Comparison of ENCODE assay signal across 8 cellular contexts in genomic region chr19:52296400-52296772, GRCh38. TPM values are rescaled to one million over a fixed set of nuclear protein-coding genes. Genes with fewer than 3 reads are reported as not detected.
A peak's percentile ranks its signal among the peaks of the same experiment; 100 is the strongest.
DNase-seq lines count a peak whose midpoint lies in the region; ATAC-seq and TF ChIP-seq lines count a peak whose summit lies in the region.

No MANE protein-coding gene starts in this region.

- no peak for DNase-seq in activated naive CD4-positive, alpha-beta T cell treated with anti-CD3 and anti-CD28 coated beads, Interleukin-2, amount 50 U/mL, for 16 hours
- no peak for DNase-seq in activated CD4-positive, alpha-beta memory T cell treated with anti-CD3 and anti-CD28 coated beads, Interleukin-2, amount 10 ng/mL, durations not matched to agents 7 days and 5 days
- DNase-seq in right cardiac atrium (peak in 1 of 3 donors; percentile 35), spleen (no peak)
- no peak for DNase-seq in stimulated activated CD4-positive, alpha-beta T cell treated with anti-CD3 and anti-CD28 coated beads, Interleukin-12 subunit alpha, Interleukin-12 subunit beta, amount 100 ng/mL, for 4 hours

- POLR2A ChIA-PET in activated CD4-positive, alpha-beta memory T cell treated with anti-CD3 and anti-CD28 coated beads, Interleukin-2, amount 10 ng/mL, durations not matched to agents 7 days and 5 days (lab: Charles Lee): interaction anchor here (0.8 kb wide), 1 partner anchor 27 kb away, joined by 4 read pairs; the partner anchor contains the start of gene ZNF766

- H3K4me3 ChIP-seq in right cardiac atrium (ENCODE audit: low read length) (peak overlapping the region; percentile 99), spleen (peak overlapping the region; percentile 53 to 91 (median 72))

- H3K27ac Mint-ChIP-seq in activated naive CD4-positive, alpha-beta T cell treated with anti-CD3 and anti-CD28 coated beads, Interleukin-2, amount 50 U/mL, for 24 hours: no peak overlapping the region
- H3K27ac Mint-ChIP-seq in activated CD4-positive, alpha-beta memory T cell treated with anti-CD3 and anti-CD28 coated beads, Interleukin-2, amount 10 ng/mL, durations not matched to agents 7 days and 5 days: peak overlapping the region; percentile 67

- H3K9me3 Mint-ChIP-seq in activated naive CD4-positive, alpha-beta T cell treated with anti-CD3 and anti-CD28 coated beads, Interleukin-2, amount 50 U/mL, for 24 hours: peaks cover 23% of the 10 kb centered on the region
- H3K9me3 Mint-ChIP-seq in activated CD4-positive, alpha-beta memory T cell treated with anti-CD3 and anti-CD28 coated beads, Interleukin-2, amount 10 ng/mL, durations not matched to agents 7 days and 5 days: peaks cover 53% of the 10 kb centered on the region

- peak overlapping the region; percentile 82 for H3K4me3 Mint-ChIP-seq in activated naive CD4-positive, alpha-beta T cell treated with anti-CD3 and anti-CD28 coated beads, Interleukin-2, amount 50 U/mL, for 24 hours
- peak overlapping the region; percentile 91 for H3K4me3 Mint-ChIP-seq in activated CD4-positive, alpha-beta memory T cell treated with anti-CD3 and anti-CD28 coated beads, Interleukin-2, amount 10 ng/mL, durations not matched to agents 7 days and 5 days

- H3K9me3 ChIP-seq in right cardiac atrium (ENCODE audit: control insufficient read depth, low read length) (no peaks in the 10 kb centered on the region), spleen (peaks cover 0 to 71% (median 50%) of the 10 kb centered on the region in 8 donors)

- intact Hi-C loops in right cardiac atrium (cut with DNase I): no loop called here
- intact Hi-C loops in spleen (cut with DNase I; ENCODE audit: low total_unique reads): no loop called here

- peaks cover 19% of the 10 kb centered on the region for H3K4me1 Mint-ChIP-seq in activated naive CD4-positive, alpha-beta T cell treated with anti-CD3 and anti-CD28 coated beads, Interleukin-2, amount 50 U/mL, for 24 hours
- H3K4me1 Mint-ChIP-seq in activated CD4-positive, alpha-beta memory T cell treated with anti-CD3 and anti-CD28 coated beads, Interleukin-2, amount 10 ng/mL, durations not matched to agents 7 days and 5 days: peaks cover 18% of the 10 kb centered on the region

- TF ChIP-seq POLR2A in spleen (IDR thresholded peaks at IDR 0.05): no peak

- peaks cover 3% of the 10 kb centered on the region for H3K4me1 ChIP-seq in right cardiac atrium (ENCODE audit: control insufficient read depth, insufficient read depth, low read length)
- peaks cover 10 to 30% (median 16%) of the 10 kb centered on the region in 6 donors for H3K4me1 ChIP-seq in spleen

- H3K27ac ChIP-seq in right cardiac atrium (ENCODE audit: low read length) (peak overlapping the region; percentile 96), spleen (peak overlapping the region; percentile 41 to 98 (median 84))

- CTCF ChIA-PET in activated CD4-positive, alpha-beta memory T cell treated with anti-CD3 and anti-CD28 coated beads, Interleukin-2, amount 10 ng/mL, durations not matched to agents 7 days and 5 days (lab: Charles Lee): no interaction called here

- peaks cover 5 to 39% (median 22%) of the 10 kb centered on the region in 6 donors for H3K36me3 ChIP-seq in spleen

- no peaks in the 10 kb centered on the region for H3K27me3 Mint-ChIP-seq in activated naive CD4-positive, alpha-beta T cell treated with anti-CD3 and anti-CD28 coated beads, Interleukin-2, amount 50 U/mL, for 24 hours
- H3K27me3 Mint-ChIP-seq in activated CD4-positive, alpha-beta memory T cell treated with anti-CD3 and anti-CD28 coated beads, Interleukin-2, amount 10 ng/mL, durations not matched to agents 7 days and 5 days: no peaks in the 10 kb centered on the region

- WGBS in right cardiac atrium: 22% methylated on average over 8 of the region's 8 CpGs
- 24 to 32% (median 30%) methylated on average over 8 of the region's 8 CpGs for WGBS in spleen, 5 donors

- no peaks in the 10 kb centered on the region for H3K27me3 ChIP-seq in right cardiac atrium (ENCODE audit: control insufficient read depth, insufficient read depth)
- no peaks in the 10 kb centered on the region for H3K27me3 ChIP-seq in spleen (replicated peaks in 1 of 7)

- peak in 1 of 2 donors; percentile 4 for ATAC-seq in right cardiac atrium
- no peak for ATAC-seq in GM21526 (IDR thresholded peaks at IDR 0.05; ENCODE audit: low FRiP score, unreplicated experiment)
- ATAC-seq in GM19351 (IDR thresholded peaks at IDR 0.05; ENCODE audit: unreplicated experiment): no peak

- peaks cover 41% of the 10 kb centered on the region for H3K36me3 Mint-ChIP-seq in activated naive CD4-positive, alpha-beta T cell treated with anti-CD3 and anti-CD28 coated beads, Interleukin-2, amount 50 U/mL, for 24 hours
- H3K36me3 Mint-ChIP-seq in activated CD4-positive, alpha-beta memory T cell treated with anti-CD3 and anti-CD28 coated beads, Interleukin-2, amount 10 ng/mL, durations not matched to agents 7 days and 5 days (ENCODE audit: low read depth): peaks cover 73% of the 10 kb centered on the region

- TF ChIP-seq CTCF in spleen (IDR thresholded peaks at IDR 0.05 in 8 of 11, conservative IDR thresholded peaks at IDR 0.05 in 3 of 11): no peak

RNA-seq across cellular contexts. Expression of gene ZNF480, which starts 0.6 kb away (rescaled TPM):
- total RNA-seq in activated CD4-positive, alpha-beta memory T cell treated with anti-CD3 and anti-CD28 coated beads, Interleukin-2, amount 10 ng/mL, durations not matched to agents 7 days and 5 days: 10 to 100 TPM; 12.4 to 14.0 TPM
- total RNA-seq in right cardiac atrium (10 to 100 TPM; 17.3 to 21.8 (median 18.5) TPM), spleen (10 to 100 TPM in 5 of 7 donors, 1 to 10 TPM in 2; 9.1 to 17.2 (median 13.4) TPM)
- polyA plus RNA-seq in right cardiac atrium (13.4 TPM), spleen (10 to 100 TPM in 1 of 3 donors, 1 to 10 TPM in 2; 5.4 to 10.6 (median 9.2) TPM)

RNA-seq across cellular contexts. Expression of gene ZNF766, which starts 27.0 kb away (rescaled TPM):
- total RNA-seq in activated CD4-positive, alpha-beta memory T cell treated with anti-CD3 and anti-CD28 coated beads, Interleukin-2, amount 10 ng/mL, durations not matched to agents 7 days and 5 days: 10 to 100 TPM; 23.3 to 24.1 TPM
- total RNA-seq in right cardiac atrium: 10 to 100 TPM; 11.5 to 14.9 (median 12.4) TPM
- polyA plus RNA-seq in right cardiac atrium: 3.8 TPM
- 10 to 100 TPM; 11.7 to 24.9 (median 19.1) TPM for total RNA-seq in spleen
- 1 to 10 TPM; 4.2 to 4.5 (median 4.3) TPM for polyA plus RNA-seq in spleen

RNA-seq across cellular contexts. Expression of gene ZNF610, which starts 39.7 kb away (rescaled TPM):
- total RNA-seq in activated CD4-positive, alpha-beta memory T cell treated with anti-CD3 and anti-CD28 coated beads, Interleukin-2, amount 10 ng/mL, durations not matched to agents 7 days and 5 days: 1 to 10 TPM; 1.2 to 1.4 TPM
- total RNA-seq in right cardiac atrium (1 to 10 TPM; 1.4 to 3.4 (median 3.3) TPM), spleen (1 to 10 TPM; 1.3 to 6.4 (median 2.3) TPM)
- polyA plus RNA-seq in right cardiac atrium (2.8 TPM), spleen (1 to 10 TPM in 2 of 3 donors, under 1 TPM in 1; 0.91 to 1.5 (median 1.5) TPM)
